Comparison of ENCODE assay signal across 11 cellular contexts in the genomic region with DNA sequence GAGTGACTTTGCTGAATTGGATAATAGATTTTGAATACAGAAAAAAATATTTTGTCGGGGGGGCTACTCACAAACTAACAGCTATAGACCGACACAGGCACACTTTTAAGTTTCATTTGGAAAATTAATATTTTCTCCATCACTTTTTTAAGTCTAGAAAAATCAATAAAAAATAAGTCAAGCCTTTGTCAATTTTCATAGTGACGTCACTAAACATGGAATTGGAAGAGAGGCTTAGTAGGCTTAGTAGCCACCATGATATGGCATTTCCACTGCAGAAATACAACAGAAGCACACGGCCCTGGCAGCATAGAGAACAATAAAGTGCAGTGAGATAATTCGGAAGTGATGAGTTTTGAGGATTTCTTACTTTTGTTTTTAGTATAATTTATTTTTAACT.
"Had no signal": no experiment of that assay in that cellular context is flagged by ENCODE, and none has a peak within 500 bp of the region (broad histone marks: within the 10 kb centered on the region; RNA-seq: fewer than 3 reads in every experiment).

No MANE protein-coding gene starts in this region.

- H3K9me3 Mint-ChIP-seq: GM23338, H9, HFFc6 had no signal

- H2AFZ ChIP-seq: GM23248, GM23338 had no signal

- ATAC-seq: GM23338, HCT116 had no signal

- FAIRE-seq: H1, H54 had no signal

- H3K9ac ChIP-seq: GM23248 had no signal

- H3K36me3 ChIP-seq: HAP-1 had no signal

- H3K4me1 ChIP-seq: HAP-1 had no signal

- H3K9me3 ChIP-seq: HAP-1 had no signal

- H3K4me3 Mint-ChIP-seq: GM23338, H9, HFFc6 had no signal

- H3K4me2 ChIP-seq: GM23338 had no signal

- H3K4me1 Mint-ChIP-seq: GM23338 had no signal

- H3K27ac ChIP-seq: GM23248 had no signal

- H3K27ac Mint-ChIP-seq: GM23338, H9, HFFc6 had no signal

- DNase-seq: GM23248, GOT3, H7, H9, HCEC 1CT, HFFc6 had no signal

- H3K4me3 ChIP-seq: GM23248, GM23338, HAP-1 had no signal
